ENCODE assay signal across 23 cellular contexts in genomic region chr1:47618222-47618720, GRCh38.
A peak's percentile ranks its signal among the peaks of the same experiment; 100 is the strongest.
DNase-seq lines count a peak whose midpoint lies in the region; ATAC-seq and TF ChIP-seq lines count a peak whose summit lies in the region.
"Had no signal": no experiment of that assay in that cellular context is flagged by ENCODE, and none has a peak within 500 bp of the region (broad histone marks: within the 10 kb centered on the region; RNA-seq: fewer than 3 reads in every experiment).

No MANE protein-coding gene starts in this region.

- H3K36me3 ChIP-seq in lung (ENCODE audit: control insufficient read depth in 2 of 2, insufficient read depth in 2 of 2, low read length in 2 of 2) (no peaks in the 10 kb centered on the region), gastrocnemius medialis (no peaks in the 10 kb centered on the region), esophagus squamous epithelium (no peaks in the 10 kb centered on the region)
- H3K36me3 ChIP-seq: BLaER1 treated with 17β-estradiol and CSF1 and Interleukin-3, amounts not matched to agents 10 nM and 100 nM had no signal

- in situ Hi-C loops in gastrocnemius medialis (cut with MboI; ENCODE audit: low sequenced_read_pairs in 4 of 4) = no loop called here

- H3K4me3 ChIP-seq in lung (no peak overlapping the region), gastrocnemius medialis (no peak overlapping the region), esophagus squamous epithelium (no peak overlapping the region)
- H3K4me3 ChIP-seq: BLaER1 treated with 17β-estradiol and CSF1 and Interleukin-3, amounts not matched to agents 10 nM and 100 nM had no signal

- H3K4me1 ChIP-seq in lung (ENCODE audit: control insufficient read depth in 2 of 2, insufficient read depth in 2 of 2, low read length in 2 of 2) (no peaks in the 10 kb centered on the region), gastrocnemius medialis (peaks cover 7 to 37% of the 10 kb centered on the region in 2 donors), esophagus squamous epithelium (no peaks in the 10 kb centered on the region)

- TF ChIP-seq CTCF in lung (IDR thresholded peaks at IDR 0.05; ENCODE audit: control extremely low read depth, extremely low read depth) (no peak), gastrocnemius medialis (IDR thresholded peaks at IDR 0.05 in 4 of 5, conservative IDR thresholded peaks at IDR 0.05 in 1 of 5) (no peak), esophagus squamous epithelium (IDR thresholded peaks at IDR 0.05) (no peak)

- no peak overlapping the region for H3K27ac ChIP-seq in lung (ENCODE audit: low read depth in 1 of 2, low read length in 1 of 2)
- H3K27ac ChIP-seq in gastrocnemius medialis = no peak overlapping the region
- no peak overlapping the region for H3K27ac ChIP-seq in esophagus squamous epithelium
- H3K27ac ChIP-seq: 22Rv1; BLaER1 treated with 17β-estradiol and CSF1 and Interleukin-3, amounts not matched to agents 10 nM and 100 nM had no signal

- ATAC-seq in lung (ENCODE audit: insufficient read depth, low FRiP score) (no peak), gastrocnemius medialis (no peak)
- ATAC-seq: Panc1 had no signal

- DNase-seq in NCI-H1092 treated with DMSO at 0.1 percent for 48 hours (lab: John Stamatoyannopoulos, UW) (peak; percentile 29), NCI-H1092 (lab: John Stamatoyannopoulos, UW) (no peak), NCI-H69 (lab: John Stamatoyannopoulos, UW) (peak; percentile 6), ecto neural progenitor cell (ENCODE audit: low spot score) (peak; percentile 15), lung (ENCODE audit: low spot score) (peak; percentile 17), midbrain (lab: John Stamatoyannopoulos, UW) (no peak), gastrocnemius medialis (no peak), esophagus squamous epithelium (lab: John Stamatoyannopoulos, UW) (no peak)
- DNase-seq: ACHN; CD4-positive, alpha-beta memory T cell; DND-41; H7; KBM-7; MM.1S; NCI-H1048; NCI-H1436 treated with DMSO at 0.1 percent for 48 hours; NCI-H1930; NCI-H2227 treated with DMSO at 0.1 percent for 48 hours; NCI-H748 treated with DMSO at 0.1 percent for 48 hours had no signal

- H3K27me3 ChIP-seq in lung (ENCODE audit: control insufficient read depth, insufficient read depth) (no peaks in the 10 kb centered on the region), gastrocnemius medialis (no peaks in the 10 kb centered on the region), esophagus squamous epithelium (peaks cover 0 to 21% (median 0%) of the 10 kb centered on the region in 4 donors)
- H3K27me3 ChIP-seq: BLaER1 treated with 17β-estradiol and CSF1 and Interleukin-3, amounts not matched to agents 10 nM and 100 nM had no signal

- intact Hi-C loops in gastrocnemius medialis (cut with DNase I; ENCODE audit: low total_unique reads) (no loop called here), esophagus squamous epithelium (cut with DNase I) (no loop called here)

- 93 to 97% methylated on average over 4 of the region's 4 CpGs for WGBS in lung, 2 donors
- WGBS in esophagus squamous epithelium, 2 donors = 81 to 84% methylated on average over 4 of the region's 4 CpGs

- no peak for TF ChIP-seq POLR2A in gastrocnemius medialis (IDR thresholded peaks at IDR 0.05)
- no peak for TF ChIP-seq POLR2A in esophagus squamous epithelium (IDR thresholded peaks at IDR 0.05)

- H3K9me3 ChIP-seq in lung (ENCODE audit: control insufficient read depth in 2 of 2, insufficient read depth in 1 of 2, low read length in 1 of 2) (peaks cover 0 to 2% of the 10 kb centered on the region in 2 donors), gastrocnemius medialis (no peaks in the 10 kb centered on the region), esophagus squamous epithelium (no peaks in the 10 kb centered on the region)
- H3K9me3 ChIP-seq: BLaER1 treated with 17β-estradiol and CSF1 and Interleukin-3, amounts not matched to agents 10 nM and 100 nM; Caco-2 had no signal

Comparison
In these comparisons a context has a peak if more than half of its experiments do, and no peak if none do; other contexts are left out.
1. DNase-seq: peak in NCI-H1092 treated with DMSO at 0.1 percent for 48 hours (single experiment), NCI-H69 (single experiment), ecto neural progenitor cell (single experiment) and lung (single experiment); none in NCI-H1092 (single experiment), midbrain (single experiment), gastrocnemius medialis (0 of 2) and esophagus squamous epithelium (single experiment).